1 cellular context compared by ENCODE assay signal in genomic region chr1:211730347-211730746, GRCh38.
A peak's percentile ranks its signal among the peaks of the same experiment; 100 is the strongest.
TF ChIP-seq lines count a peak whose summit lies in the region.

No MANE protein-coding gene starts in this region.

TF ChIP-seq in K562, 482 proteins besides CTCF, POLR2A, EP300 and RAD21 (continues in another document):
- TF ChIP-seq GTF2A2 (tag; IDR thresholded peaks at IDR 0.05): no peak
- TF ChIP-seq, protein P1, sequence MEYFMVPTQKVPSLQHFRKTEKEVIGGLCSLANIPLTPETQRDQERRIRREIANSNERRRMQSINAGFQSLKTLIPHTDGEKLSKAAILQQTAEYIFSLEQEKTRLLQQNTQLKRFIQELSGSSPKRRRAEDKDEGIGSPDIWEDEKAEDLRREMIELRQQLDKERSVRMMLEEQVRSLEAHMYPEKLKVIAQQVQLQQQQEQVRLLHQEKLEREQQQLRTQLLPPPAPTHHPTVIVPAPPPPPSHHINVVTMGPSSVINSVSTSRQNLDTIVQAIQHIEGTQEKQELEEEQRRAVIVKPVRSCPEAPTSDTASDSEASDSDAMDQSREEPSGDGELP (CRISPR knock-in tag; IDR thresholded peaks at IDR 0.05; ENCODE audit: borderline replicate concordance): no peak
- no peak for TF ChIP-seq ZNF165 (CRISPR knock-in tag; IDR thresholded peaks at IDR 0.05; ENCODE audit: borderline replicate concordance)
- TF ChIP-seq, protein P2, sequence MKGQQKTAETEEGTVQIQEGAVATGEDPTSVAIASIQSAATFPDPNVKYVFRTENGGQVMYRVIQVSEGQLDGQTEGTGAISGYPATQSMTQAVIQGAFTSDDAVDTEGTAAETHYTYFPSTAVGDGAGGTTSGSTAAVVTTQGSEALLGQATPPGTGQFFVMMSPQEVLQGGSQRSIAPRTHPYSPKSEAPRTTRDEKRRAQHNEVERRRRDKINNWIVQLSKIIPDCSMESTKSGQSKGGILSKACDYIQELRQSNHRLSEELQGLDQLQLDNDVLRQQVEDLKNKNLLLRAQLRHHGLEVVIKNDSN (CRISPR knock-in tag; IDR thresholded peaks at IDR 0.05): peak; percentile 52; the same call in 1 of the 2 replicates
- TF ChIP-seq NFXL1 (CRISPR knock-in tag; IDR thresholded peaks at IDR 0.05): no peak
- no peak for TF ChIP-seq E2F6 (IDR thresholded peaks at IDR 0.05; ENCODE audit: borderline replicate concordance in 1 of 2, extremely low read depth in 1 of 2, insufficient read depth in 1 of 2, insufficient read length in 1 of 2, low read depth in 1 of 2, low read length in 1 of 2, poor library complexity in 1 of 2, severe bottlenecking in 1 of 2)
- no peak for TF ChIP-seq MAFF (IDR thresholded peaks at IDR 0.05; ENCODE audit: low read length)
- no peak for TF ChIP-seq MAZ (CRISPR knock-in tag; conservative IDR thresholded peaks at IDR 0.05 in 1 of 2, IDR thresholded peaks at IDR 0.05 in 1 of 2)
- TF ChIP-seq, protein P3, sequence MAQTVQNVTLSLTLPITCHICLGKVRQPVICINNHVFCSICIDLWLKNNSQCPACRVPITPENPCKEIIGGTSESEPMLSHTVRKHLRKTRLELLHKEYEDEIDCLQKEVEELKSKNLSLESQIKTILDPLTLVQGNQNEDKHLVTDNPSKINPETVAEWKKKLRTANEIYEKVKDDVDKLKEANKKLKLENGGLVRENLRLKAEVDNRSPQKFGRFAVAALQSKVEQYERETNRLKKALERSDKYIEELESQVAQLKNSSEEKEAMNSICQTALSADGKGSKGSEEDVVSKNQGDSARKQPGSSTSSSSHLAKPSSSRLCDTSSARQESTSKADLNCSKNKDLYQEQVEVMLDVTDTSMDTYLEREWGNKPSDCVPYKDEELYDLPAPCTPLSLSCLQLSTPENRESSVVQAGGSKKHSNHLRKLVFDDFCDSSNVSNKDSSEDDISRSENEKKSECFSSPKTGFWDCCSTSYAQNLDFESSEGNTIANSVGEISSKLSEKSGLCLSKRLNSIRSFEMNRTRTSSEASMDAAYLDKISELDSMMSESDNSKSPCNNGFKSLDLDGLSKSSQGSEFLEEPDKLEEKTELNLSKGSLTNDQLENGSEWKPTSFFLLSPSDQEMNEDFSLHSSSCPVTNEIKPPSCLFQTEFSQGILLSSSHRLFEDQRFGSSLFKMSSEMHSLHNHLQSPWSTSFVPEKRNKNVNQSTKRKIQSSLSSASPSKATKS (CRISPR knock-in tag; IDR thresholded peaks at IDR 0.05): no peak
- no peak for TF ChIP-seq ZNF436 (CRISPR knock-in tag; IDR thresholded peaks at IDR 0.05)
- TF ChIP-seq LEF1 (IDR thresholded peaks at IDR 0.05): no peak
- no peak for TF ChIP-seq BHLHE40 (IDR thresholded peaks at IDR 0.05; ENCODE audit: low read length)
- TF ChIP-seq PBX2 (CRISPR knock-in tag; IDR thresholded peaks at IDR 0.05; ENCODE audit: low read depth): no peak
- no peak for TF ChIP-seq PBX2 (tag; conservative IDR thresholded peaks at IDR 0.05; ENCODE audit: low read depth)
- TF ChIP-seq, protein P4, sequence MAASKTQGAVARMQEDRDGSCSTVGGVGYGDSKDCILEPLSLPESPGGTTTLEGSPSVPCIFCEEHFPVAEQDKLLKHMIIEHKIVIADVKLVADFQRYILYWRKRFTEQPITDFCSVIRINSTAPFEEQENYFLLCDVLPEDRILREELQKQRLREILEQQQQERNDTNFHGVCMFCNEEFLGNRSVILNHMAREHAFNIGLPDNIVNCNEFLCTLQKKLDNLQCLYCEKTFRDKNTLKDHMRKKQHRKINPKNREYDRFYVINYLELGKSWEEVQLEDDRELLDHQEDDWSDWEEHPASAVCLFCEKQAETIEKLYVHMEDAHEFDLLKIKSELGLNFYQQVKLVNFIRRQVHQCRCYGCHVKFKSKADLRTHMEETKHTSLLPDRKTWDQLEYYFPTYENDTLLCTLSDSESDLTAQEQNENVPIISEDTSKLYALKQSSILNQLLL (CRISPR knock-in tag; IDR thresholded peaks at IDR 0.05; ENCODE audit: borderline replicate concordance): no peak
- peak; percentile 35; the same call in 1 of the 2 replicates for TF ChIP-seq L3MBTL2 (IDR thresholded peaks at IDR 0.05)
- TF ChIP-seq, protein P5, sequence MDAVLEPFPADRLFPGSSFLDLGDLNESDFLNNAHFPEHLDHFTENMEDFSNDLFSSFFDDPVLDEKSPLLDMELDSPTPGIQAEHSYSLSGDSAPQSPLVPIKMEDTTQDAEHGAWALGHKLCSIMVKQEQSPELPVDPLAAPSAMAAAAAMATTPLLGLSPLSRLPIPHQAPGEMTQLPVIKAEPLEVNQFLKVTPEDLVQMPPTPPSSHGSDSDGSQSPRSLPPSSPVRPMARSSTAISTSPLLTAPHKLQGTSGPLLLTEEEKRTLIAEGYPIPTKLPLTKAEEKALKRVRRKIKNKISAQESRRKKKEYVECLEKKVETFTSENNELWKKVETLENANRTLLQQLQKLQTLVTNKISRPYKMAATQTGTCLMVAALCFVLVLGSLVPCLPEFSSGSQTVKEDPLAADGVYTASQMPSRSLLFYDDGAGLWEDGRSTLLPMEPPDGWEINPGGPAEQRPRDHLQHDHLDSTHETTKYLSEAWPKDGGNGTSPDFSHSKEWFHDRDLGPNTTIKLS (IDR thresholded peaks at IDR 0.05; ENCODE audit: borderline replicate concordance, low read depth): no peak
- TF ChIP-seq ZNF282 (CRISPR knock-in tag; IDR thresholded peaks at IDR 0.05): no peak
- TF ChIP-seq ZKSCAN8 (CRISPR knock-in tag; IDR thresholded peaks at IDR 0.05): no peak
- TF ChIP-seq CBX8 (IDR thresholded peaks at IDR 0.05; ENCODE audit: borderline replicate concordance, extremely low read depth, low read depth, low read length, poor library complexity, severe bottlenecking): no peak
- no peak for TF ChIP-seq TAF7 (tag; IDR thresholded peaks at IDR 0.05)
- TF ChIP-seq, protein P6, sequence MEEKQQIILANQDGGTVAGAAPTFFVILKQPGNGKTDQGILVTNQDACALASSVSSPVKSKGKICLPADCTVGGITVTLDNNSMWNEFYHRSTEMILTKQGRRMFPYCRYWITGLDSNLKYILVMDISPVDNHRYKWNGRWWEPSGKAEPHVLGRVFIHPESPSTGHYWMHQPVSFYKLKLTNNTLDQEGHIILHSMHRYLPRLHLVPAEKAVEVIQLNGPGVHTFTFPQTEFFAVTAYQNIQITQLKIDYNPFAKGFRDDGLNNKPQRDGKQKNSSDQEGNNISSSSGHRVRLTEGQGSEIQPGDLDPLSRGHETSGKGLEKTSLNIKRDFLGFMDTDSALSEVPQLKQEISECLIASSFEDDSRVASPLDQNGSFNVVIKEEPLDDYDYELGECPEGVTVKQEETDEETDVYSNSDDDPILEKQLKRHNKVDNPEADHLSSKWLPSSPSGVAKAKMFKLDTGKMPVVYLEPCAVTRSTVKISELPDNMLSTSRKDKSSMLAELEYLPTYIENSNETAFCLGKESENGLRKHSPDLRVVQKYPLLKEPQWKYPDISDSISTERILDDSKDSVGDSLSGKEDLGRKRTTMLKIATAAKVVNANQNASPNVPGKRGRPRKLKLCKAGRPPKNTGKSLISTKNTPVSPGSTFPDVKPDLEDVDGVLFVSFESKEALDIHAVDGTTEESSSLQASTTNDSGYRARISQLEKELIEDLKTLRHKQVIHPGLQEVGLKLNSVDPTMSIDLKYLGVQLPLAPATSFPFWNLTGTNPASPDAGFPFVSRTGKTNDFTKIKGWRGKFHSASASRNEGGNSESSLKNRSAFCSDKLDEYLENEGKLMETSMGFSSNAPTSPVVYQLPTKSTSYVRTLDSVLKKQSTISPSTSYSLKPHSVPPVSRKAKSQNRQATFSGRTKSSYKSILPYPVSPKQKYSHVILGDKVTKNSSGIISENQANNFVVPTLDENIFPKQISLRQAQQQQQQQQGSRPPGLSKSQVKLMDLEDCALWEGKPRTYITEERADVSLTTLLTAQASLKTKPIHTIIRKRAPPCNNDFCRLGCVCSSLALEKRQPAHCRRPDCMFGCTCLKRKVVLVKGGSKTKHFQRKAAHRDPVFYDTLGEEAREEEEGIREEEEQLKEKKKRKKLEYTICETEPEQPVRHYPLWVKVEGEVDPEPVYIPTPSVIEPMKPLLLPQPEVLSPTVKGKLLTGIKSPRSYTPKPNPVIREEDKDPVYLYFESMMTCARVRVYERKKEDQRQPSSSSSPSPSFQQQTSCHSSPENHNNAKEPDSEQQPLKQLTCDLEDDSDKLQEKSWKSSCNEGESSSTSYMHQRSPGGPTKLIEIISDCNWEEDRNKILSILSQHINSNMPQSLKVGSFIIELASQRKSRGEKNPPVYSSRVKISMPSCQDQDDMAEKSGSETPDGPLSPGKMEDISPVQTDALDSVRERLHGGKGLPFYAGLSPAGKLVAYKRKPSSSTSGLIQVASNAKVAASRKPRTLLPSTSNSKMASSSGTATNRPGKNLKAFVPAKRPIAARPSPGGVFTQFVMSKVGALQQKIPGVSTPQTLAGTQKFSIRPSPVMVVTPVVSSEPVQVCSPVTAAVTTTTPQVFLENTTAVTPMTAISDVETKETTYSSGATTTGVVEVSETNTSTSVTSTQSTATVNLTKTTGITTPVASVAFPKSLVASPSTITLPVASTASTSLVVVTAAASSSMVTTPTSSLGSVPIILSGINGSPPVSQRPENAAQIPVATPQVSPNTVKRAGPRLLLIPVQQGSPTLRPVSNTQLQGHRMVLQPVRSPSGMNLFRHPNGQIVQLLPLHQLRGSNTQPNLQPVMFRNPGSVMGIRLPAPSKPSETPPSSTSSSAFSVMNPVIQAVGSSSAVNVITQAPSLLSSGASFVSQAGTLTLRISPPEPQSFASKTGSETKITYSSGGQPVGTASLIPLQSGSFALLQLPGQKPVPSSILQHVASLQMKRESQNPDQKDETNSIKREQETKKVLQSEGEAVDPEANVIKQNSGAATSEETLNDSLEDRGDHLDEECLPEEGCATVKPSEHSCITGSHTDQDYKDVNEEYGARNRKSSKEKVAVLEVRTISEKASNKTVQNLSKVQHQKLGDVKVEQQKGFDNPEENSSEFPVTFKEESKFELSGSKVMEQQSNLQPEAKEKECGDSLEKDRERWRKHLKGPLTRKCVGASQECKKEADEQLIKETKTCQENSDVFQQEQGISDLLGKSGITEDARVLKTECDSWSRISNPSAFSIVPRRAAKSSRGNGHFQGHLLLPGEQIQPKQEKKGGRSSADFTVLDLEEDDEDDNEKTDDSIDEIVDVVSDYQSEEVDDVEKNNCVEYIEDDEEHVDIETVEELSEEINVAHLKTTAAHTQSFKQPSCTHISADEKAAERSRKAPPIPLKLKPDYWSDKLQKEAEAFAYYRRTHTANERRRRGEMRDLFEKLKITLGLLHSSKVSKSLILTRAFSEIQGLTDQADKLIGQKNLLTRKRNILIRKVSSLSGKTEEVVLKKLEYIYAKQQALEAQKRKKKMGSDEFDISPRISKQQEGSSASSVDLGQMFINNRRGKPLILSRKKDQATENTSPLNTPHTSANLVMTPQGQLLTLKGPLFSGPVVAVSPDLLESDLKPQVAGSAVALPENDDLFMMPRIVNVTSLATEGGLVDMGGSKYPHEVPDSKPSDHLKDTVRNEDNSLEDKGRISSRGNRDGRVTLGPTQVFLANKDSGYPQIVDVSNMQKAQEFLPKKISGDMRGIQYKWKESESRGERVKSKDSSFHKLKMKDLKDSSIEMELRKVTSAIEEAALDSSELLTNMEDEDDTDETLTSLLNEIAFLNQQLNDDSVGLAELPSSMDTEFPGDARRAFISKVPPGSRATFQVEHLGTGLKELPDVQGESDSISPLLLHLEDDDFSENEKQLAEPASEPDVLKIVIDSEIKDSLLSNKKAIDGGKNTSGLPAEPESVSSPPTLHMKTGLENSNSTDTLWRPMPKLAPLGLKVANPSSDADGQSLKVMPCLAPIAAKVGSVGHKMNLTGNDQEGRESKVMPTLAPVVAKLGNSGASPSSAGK (IDR thresholded peaks at IDR 0.05): peak; percentile 64
- no peak for TF ChIP-seq NR2C1 (IDR thresholded peaks at IDR 0.05)
- no peak for TF ChIP-seq NR2C1 (tag; IDR thresholded peaks at IDR 0.05)
